Comparison of ENCODE assay signal across 7 cellular contexts in the genomic region with DNA sequence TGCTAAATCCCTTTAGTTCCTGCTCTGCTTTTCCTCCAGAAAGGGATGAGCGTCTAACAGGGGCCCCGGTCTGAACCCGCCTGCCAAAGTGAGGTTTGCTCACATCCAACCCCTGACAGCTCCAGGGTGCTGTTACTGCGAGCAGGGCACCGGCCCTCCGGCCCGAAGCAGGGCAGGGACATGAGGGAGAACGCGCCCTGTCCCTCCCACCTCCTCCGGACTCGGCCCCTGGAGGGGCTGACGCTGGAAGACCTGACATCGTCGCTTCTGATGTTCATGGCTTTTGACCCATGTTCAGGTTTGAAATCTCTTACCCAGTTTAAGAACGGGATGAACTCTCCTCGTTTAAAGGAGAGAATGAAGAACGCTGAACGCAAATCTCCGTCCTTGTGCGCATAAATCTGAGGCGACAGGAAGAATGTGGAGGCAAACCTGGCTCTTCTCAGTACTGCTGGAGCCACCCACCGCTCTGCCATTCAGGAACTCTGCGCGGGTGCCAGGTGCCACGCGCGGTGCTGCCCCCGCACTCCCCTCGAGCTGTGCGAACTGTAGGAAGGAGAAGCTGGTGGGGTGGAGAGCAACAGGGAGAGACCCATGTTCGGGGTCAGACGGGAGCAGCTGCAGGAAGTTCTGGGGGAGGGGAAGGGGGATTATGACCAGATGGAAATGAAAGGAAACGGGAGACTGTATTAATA. TPM values are rescaled to one million over a fixed set of nuclear protein-coding genes. Genes with fewer than 3 reads are reported as not detected.
DNase-seq lines count a peak whose midpoint lies in the region; ATAC-seq, FAIRE-seq and TF ChIP-seq lines count a peak whose summit lies in the region.

No MANE protein-coding gene starts in this region.

- H3K9me3 Mint-ChIP-seq in GM23338 = no peaks in the 10 kb centered on the region

- H3K4me3 Mint-ChIP-seq in GM23338 = peak overlapping the region; percentile 99

- peaks cover 33% of the 10 kb centered on the region for H3K4me1 Mint-ChIP-seq in GM23338

- H3K9me3 ChIP-seq in mammary epithelial cell (replicated peaks; ENCODE audit: insufficient read depth, low read length) (no peaks in the 10 kb centered on the region), HepG2 (ENCODE audit: low read length) (no peaks in the 10 kb centered on the region)

- no peaks in the 10 kb centered on the region for H3K9me2 ChIP-seq in GM23338 (ENCODE audit: insufficient read depth)

- peak overlapping the region; percentile 35; the same call in 1 of the 2 replicates for H3K27ac ChIP-seq in GM23338 (ENCODE audit: low read depth)
- H3K27ac ChIP-seq in mammary epithelial cell (ENCODE audit: insufficient read depth, low read depth, low read length) = peak overlapping the region; percentile 71
- peak overlapping the region; percentile 85 for H3K27ac ChIP-seq in HepG2 (ENCODE audit: extremely low read length, insufficient read depth, low read length)
- peak overlapping the region; percentile 98 for H3K27ac ChIP-seq in substantia nigra (ENCODE audit: low read depth, low read length, poor library complexity, severe bottlenecking)

- ATAC-seq in GM23338 = peak; percentile 34
- ATAC-seq in HepG2 = peak; percentile 27
- ATAC-seq in GM18519 (IDR thresholded peaks at IDR 0.05; ENCODE audit: low FRiP score, unreplicated experiment) = no peak

- no peak for TF ChIP-seq POLR2A in HepG2 (IDR thresholded peaks at IDR 0.05; ENCODE audit: insufficient read depth in 1 of 2, low read depth in 2 of 2, low read length in 2 of 2)

- TF ChIP-seq CTCF in GM23338 (conservative IDR thresholded peaks at IDR 0.05; ENCODE audit: low read depth in 2 of 2) (no peak), mammary epithelial cell (conservative IDR thresholded peaks at IDR 0.05 in 1 of 2, IDR thresholded peaks at IDR 0.05 in 1 of 2; ENCODE audit: extremely low read depth in 1 of 2, insufficient read depth in 1 of 2, low read depth in 1 of 2, low read length in 2 of 2) (no peak), HepG2 (CRISPR knock-in tag; IDR thresholded peaks at IDR 0.05) (no peak; the same call in 1 of the 2 replicates)

- H3K36me3 Mint-ChIP-seq in GM23338 (ENCODE audit: low read depth) = peaks cover 70% of the 10 kb centered on the region

- H3K4me1 ChIP-seq in GM23338 (ENCODE audit: insufficient read depth) (peaks cover 24% of the 10 kb centered on the region), mammary epithelial cell (ENCODE audit: insufficient read depth, low read length) (peaks cover 28% of the 10 kb centered on the region), HepG2 (ENCODE audit: insufficient read depth, low read length) (peaks cover 56% of the 10 kb centered on the region)

- peak overlapping the region; percentile 97 for H3K27ac Mint-ChIP-seq in GM23338

- peaks cover 45% of the 10 kb centered on the region for H3F3A ChIP-seq in GM23338 (replicated peaks; ENCODE audit: low read depth)

- WGBS in mammary epithelial cell (ENCODE audit: low coverage, missing lambda C conversion rate) = 1% methylated on average over 32 of the region's 33 CpGs
- 21% methylated on average over 22 of the region's 33 CpGs for WGBS in HepG2 (ENCODE audit: low lambda C conversion rate)

- H3K4me2 ChIP-seq in GM23338 (peak overlapping the region; percentile 100), mammary epithelial cell (ENCODE audit: insufficient read depth, low read depth, low read length) (peak overlapping the region; percentile 97), HepG2 (ENCODE audit: low read depth, low read length) (peak overlapping the region; percentile 89)

- H3K4me3 ChIP-seq in GM08714 (ENCODE audit: low read length) (peak overlapping the region; percentile 68; the same call in 1 of the 2 replicates), GM23338 (peak overlapping the region; percentile 65), mammary epithelial cell (replicated peaks in 1 of 3; ENCODE audit: insufficient read depth in 1 of 3, low read depth in 2 of 3, low read length in 3 of 3) (peak overlapping the region; percentile 56 to 64 (median 56)), HepG2 (replicated peaks in 1 of 3; ENCODE audit: insufficient read depth in 1 of 3, low read depth in 2 of 3, low read length in 3 of 3) (peak overlapping the region; percentile 74 to 83 (median 77))

- in situ Hi-C loops in mammary epithelial cell (cut with MboI; ENCODE audit: low sequenced_read_pairs in 2 of 2) (no loop called here), HepG2 (cut with HindIII; ENCODE audit: extremely low pct_ligation_motif_present, low pct_unique_long_range_greater_than_20kb) (no loop called here)

- intact Hi-C loops in mammary epithelial cell (cut with micrococcal nuclease) = loop anchor here (1.0 kb wide), 1 partner anchor 17 kb away; the partner anchor contains the start of gene TUT1
- intact Hi-C loops in HepG2 (cut with micrococcal nuclease; ENCODE audit: unreplicated experiment) = no loop called here

- no peak for TF ChIP-seq RAD21 in HepG2 (CRISPR knock-in tag; IDR thresholded peaks at IDR 0.05)

- dilution Hi-C loops in mammary epithelial cell (cut with HindIII; ENCODE audit: low sequenced_read_pairs) = no loop called here

- peak; percentile 18 for FAIRE-seq in HepG2 (lab: Jason Lieb, UNC)

- H4K20me1 ChIP-seq in GM23338 (replicated peaks; ENCODE audit: insufficient read depth) = peaks cover 34% of the 10 kb centered on the region
- H4K20me1 ChIP-seq in mammary epithelial cell (ENCODE audit: insufficient read depth, low read length) = peaks cover 2% of the 10 kb centered on the region
- peaks cover 8% of the 10 kb centered on the region; the same call in 1 of the 2 replicates for H4K20me1 ChIP-seq in HepG2 (ENCODE audit: insufficient read depth, low read length)

- peaks cover 16% of the 10 kb centered on the region for H3K27me3 Mint-ChIP-seq in GM23338 (ENCODE audit: insufficient read depth, low read depth, poor library complexity)

- peak; percentile 50 for DNase-seq in GM23338 (ENCODE audit: low spot score)
- DNase-seq in NCI-H146 (lab: John Stamatoyannopoulos, UW) = peak; percentile 64
- DNase-seq in mammary epithelial cell = no peak
- DNase-seq in HepG2 (ENCODE audit: low spot score) = no peak
- DNase-seq in substantia nigra (lab: John Stamatoyannopoulos, UW) = peak in 14 of 49 donors; percentile 26 to 68 (median 58)

- peak overlapping the region; percentile 79 for H3K9ac ChIP-seq in mammary epithelial cell (ENCODE audit: insufficient read depth, low read length)
- peak overlapping the region; percentile 98 for H3K9ac ChIP-seq in HepG2 (ENCODE audit: insufficient read depth, low read depth, low read length)

- TF ChIP-seq EP300 in HepG2 (IDR thresholded peaks at IDR 0.05; ENCODE audit: low read depth in 2 of 2, low read length in 2 of 2) (no peak), HepG2 (CRISPR knock-in tag; IDR thresholded peaks at IDR 0.05; ENCODE audit: borderline replicate concordance) (no peak)

- H3K27me3 ChIP-seq in GM23338 (ENCODE audit: insufficient read depth) (no peaks in the 10 kb centered on the region), mammary epithelial cell (ENCODE audit: insufficient read depth, low read length) (no peaks in the 10 kb centered on the region), HepG2 (ENCODE audit: control insufficient read depth in 1 of 2, insufficient read depth in 2 of 2, low read length in 2 of 2) (no peaks in the 10 kb centered on the region; a peak in 1 of 5 replicates)

- H3K79me2 ChIP-seq in GM23338 (replicated peaks; ENCODE audit: insufficient read depth) (peaks cover 41% of the 10 kb centered on the region), mammary epithelial cell (ENCODE audit: insufficient read depth, low read length) (peaks cover 57% of the 10 kb centered on the region), HepG2 (ENCODE audit: insufficient read depth, low read length) (peaks cover 60% of the 10 kb centered on the region)

- TSS peak; percentile 68 for BruUV-seq in mammary epithelial cell (replicated peaks; lab: Mats Ljungman, UMichigan)
- BruUV-seq in HepG2 (replicated peaks; lab: Mats Ljungman, UMichigan) = TSS peak; percentile 84

- peaks cover 32% of the 10 kb centered on the region for H3K36me3 ChIP-seq in GM23338 (ENCODE audit: insufficient read depth)
- peaks cover 30% of the 10 kb centered on the region for H3K36me3 ChIP-seq in mammary epithelial cell (ENCODE audit: insufficient read depth, low read length)
- peaks cover 17 to 58% of the 10 kb centered on the region in 2 experiments for H3K36me3 ChIP-seq in HepG2 (replicated peaks in 1 of 2; ENCODE audit: control insufficient read depth in 1 of 2, insufficient read depth in 2 of 2, low read length in 2 of 2)

- POLR2A ChIA-PET in HepG2 (lab: Yijun Ruan, JAX) = interaction anchor here (0.6 to 5.0 kb wide), 47 partner anchors 8 to 267 kb away, joined by 3 to 160 read pairs (median 6); partner anchors contain the start of genes AHNAK, B3GAT3, C11orf98 and CSKMT

- peak overlapping the region; percentile 23 for H2AFZ ChIP-seq in GM23338
- H2AFZ ChIP-seq in mammary epithelial cell (ENCODE audit: low read depth, low read length) = peak overlapping the region; percentile 87
- no peak overlapping the region for H2AFZ ChIP-seq in HepG2 (ENCODE audit: low read length)

- CTCF ChIA-PET in mammary epithelial cell (lab: Charles Lee; ENCODE audit: low non-redundant PET) = interaction anchor here (0.7 to 1.5 kb wide), 4 partner anchors 13 to 319 kb away, joined by 3 to 5 read pairs (median 4); no protein-coding TSS in a partner anchor
- CTCF ChIA-PET in HepG2 (lab: Yijun Ruan, JAX; ENCODE audit: low intra/inter-chr PET ratio, low total read pairs) = no interaction called here

RNA-seq across cellular contexts. Expression of gene EEF1G, which starts 0.8 kb away (rescaled TPM):
- 1,200 and 1,316 TPM in 2 replicates for total RNA-seq in GM23338 (2014; rRNA removed; shearing (Covaris generic))
- polyA plus RNA-seq in GM23338 (2016; fragmentation: Nextera tagmentation; extraction: Ambion mirVana) = 696 and 736 TPM in 2 replicates
- total RNA-seq in mammary epithelial cell = 1,000 to 10,000 TPM; 1,183 to 1,218 TPM
- 1,634 TPM for polyA plus RNA-seq in mammary epithelial cell
- 1,987 TPM for polyA minus RNA-seq in mammary epithelial cell
- total RNA-seq in HepG2 (2016; rRNA removed; fragmentation: Illumina TruSeq; extraction: Trizol) = 1,787 and 2,092 TPM in 2 replicates
- 2,019 and 2,497 TPM in 2 replicates for total RNA-seq in HepG2 (2016; cell fraction: cytosol; rRNA removed; fragmentation: Illumina TruSeq; extraction: Trizol; ENCODE audit: low read depth)
- 1,856 and 2,038 TPM in 2 replicates for total RNA-seq in HepG2 (2016; cell fraction: insoluble cytoplasmic fraction; rRNA removed; fragmentation: Illumina TruSeq; extraction: Trizol)
- total RNA-seq in HepG2 (2016; cell fraction: membrane; rRNA removed; fragmentation: Illumina TruSeq; extraction: Trizol) = 4,333 and 4,899 TPM in 2 replicates
- total RNA-seq in HepG2 (2016; cell fraction: nucleus; rRNA removed; fragmentation: Illumina TruSeq; extraction: Trizol) = 776 and 846 TPM in 2 replicates
- 1,819 and 2,144 TPM in 2 replicates for polyA plus RNA-seq in HepG2 (2011; rRNA removed)
- polyA plus RNA-seq in HepG2 (2011; cell fraction: cytosol; rRNA removed) = 2,392 and 2,528 TPM in 2 replicates
- polyA plus RNA-seq in HepG2 (2011; cell fraction: nucleus; rRNA removed) = 525 and 588 TPM in 2 replicates
- 1,720 and 1,805 TPM in 2 replicates for polyA plus RNA-seq in HepG2 (2012)
- 2,631 and 2,980 TPM in 2 replicates for polyA plus RNA-seq in HepG2 (2016; cell fraction: cytosol; fragmentation: Illumina TruSeq; extraction: Trizol; ENCODE audit: low read depth)
- polyA plus RNA-seq in HepG2 (2016; cell fraction: insoluble cytoplasmic fraction; fragmentation: Illumina TruSeq; extraction: Trizol; ENCODE audit: low read depth) = 2,163 and 2,164 TPM in 2 replicates
- 4,391 and 4,816 TPM in 2 replicates for polyA plus RNA-seq in HepG2 (2016; cell fraction: membrane; fragmentation: Illumina TruSeq; extraction: Trizol; ENCODE audit: low read depth)
- 1,221 and 1,290 TPM in 2 replicates for polyA plus RNA-seq in HepG2 (2016; cell fraction: nucleus; fragmentation: Illumina TruSeq; extraction: Trizol; ENCODE audit: insufficient read depth, low read depth)
- polyA minus RNA-seq in HepG2 (2011; rRNA and poly(A)+ RNA removed; ENCODE audit: low replicate concordance) = 1,467 and 2,851 TPM in 2 replicates
- 835 and 903 TPM in 2 replicates for polyA minus RNA-seq in HepG2 (2011; cell fraction: cytosol; rRNA and poly(A)+ RNA removed)
- 177 and 251 TPM in 2 replicates for polyA minus RNA-seq in HepG2 (2011; cell fraction: nucleus; rRNA and poly(A)+ RNA removed)

RNA-seq across cellular contexts. Expression of gene TUT1, which starts 16.8 kb away (rescaled TPM):
- 15.2 and 22.2 TPM in 2 replicates for total RNA-seq in GM23338 (2014; rRNA removed; shearing (Covaris generic))
- polyA plus RNA-seq in GM23338 (2016; fragmentation: Nextera tagmentation; extraction: Ambion mirVana) (12.8 and 14.0 TPM in 2 replicates), mammary epithelial cell (12.2 TPM), HepG2 (2011; rRNA removed) (14.3 and 17.5 TPM in 2 replicates)
- total RNA-seq in mammary epithelial cell (10 to 100 TPM in 1 of 2 donors, 1 to 10 TPM in 1; 7.8 to 18.5 TPM), HepG2 (2016; rRNA removed; fragmentation: Illumina TruSeq; extraction: Trizol) (8.5 and 9.7 TPM in 2 replicates)
- polyA minus RNA-seq in mammary epithelial cell = 11.7 TPM
- 2.2 and 4.6 TPM in 2 replicates for total RNA-seq in HepG2 (2016; cell fraction: cytosol; rRNA removed; fragmentation: Illumina TruSeq; extraction: Trizol; ENCODE audit: low read depth)
- total RNA-seq in HepG2 (2016; cell fraction: insoluble cytoplasmic fraction; rRNA removed; fragmentation: Illumina TruSeq; extraction: Trizol) = 6.9 and 10.1 TPM in 2 replicates
- 3.7 and 6.0 TPM in 2 replicates for total RNA-seq in HepG2 (2016; cell fraction: membrane; rRNA removed; fragmentation: Illumina TruSeq; extraction: Trizol)
- 8.1 and 9.3 TPM in 2 replicates for total RNA-seq in HepG2 (2016; cell fraction: nucleus; rRNA removed; fragmentation: Illumina TruSeq; extraction: Trizol)
- polyA plus RNA-seq in HepG2 (2011; cell fraction: cytosol; rRNA removed) = 6.3 and 8.4 TPM in 2 replicates
- 43.5 and 52.1 TPM in 2 replicates for polyA plus RNA-seq in HepG2 (2011; cell fraction: nucleus; rRNA removed)
- polyA plus RNA-seq in HepG2 (2012) = 13.1 and 14.1 TPM in 2 replicates
- 2.4 and 2.7 TPM in 2 replicates for polyA plus RNA-seq in HepG2 (2016; cell fraction: cytosol; fragmentation: Illumina TruSeq; extraction: Trizol; ENCODE audit: low read depth)
- 7.0 and 9.3 TPM in 2 replicates for polyA plus RNA-seq in HepG2 (2016; cell fraction: insoluble cytoplasmic fraction; fragmentation: Illumina TruSeq; extraction: Trizol; ENCODE audit: low read depth)
- polyA plus RNA-seq in HepG2 (2016; cell fraction: membrane; fragmentation: Illumina TruSeq; extraction: Trizol; ENCODE audit: low read depth) = 3.7 and 4.0 TPM in 2 replicates
- 25.7 TPM in 2 replicates for polyA plus RNA-seq in HepG2 (2016; cell fraction: nucleus; fragmentation: Illumina TruSeq; extraction: Trizol; ENCODE audit: insufficient read depth, low read depth)
- polyA minus RNA-seq in HepG2 (2011; rRNA and poly(A)+ RNA removed; ENCODE audit: low replicate concordance) = 12.6 and 15.7 TPM in 2 replicates
- 4.7 and 8.8 TPM in 2 replicates for polyA minus RNA-seq in HepG2 (2011; cell fraction: cytosol; rRNA and poly(A)+ RNA removed)
- 3.9 and 9.4 TPM in 2 replicates for polyA minus RNA-seq in HepG2 (2011; cell fraction: nucleus; rRNA and poly(A)+ RNA removed)

RNA-seq across cellular contexts. Expression of gene MTA2, which starts 27.2 kb away (rescaled TPM):
- total RNA-seq in GM23338 (2014; rRNA removed; shearing (Covaris generic)) = 93.6 and 102 TPM in 2 replicates
- polyA plus RNA-seq in GM23338 (2016; fragmentation: Nextera tagmentation; extraction: Ambion mirVana) (22.1 and 22.9 TPM in 2 replicates), mammary epithelial cell (39.3 TPM), HepG2 (2011; rRNA removed) (14.0 and 16.8 TPM in 2 replicates)
- total RNA-seq in mammary epithelial cell (100 to 1,000 TPM; 157 to 169 TPM), HepG2 (2016; rRNA removed; fragmentation: Illumina TruSeq; extraction: Trizol) (58.1 and 70.0 TPM in 2 replicates)
- 227 TPM for polyA minus RNA-seq in mammary epithelial cell
- 7.1 and 9.5 TPM in 2 replicates for total RNA-seq in HepG2 (2016; cell fraction: cytosol; rRNA removed; fragmentation: Illumina TruSeq; extraction: Trizol; ENCODE audit: low read depth)
- 50.7 and 71.8 TPM in 2 replicates for total RNA-seq in HepG2 (2016; cell fraction: insoluble cytoplasmic fraction; rRNA removed; fragmentation: Illumina TruSeq; extraction: Trizol)
- total RNA-seq in HepG2 (2016; cell fraction: membrane; rRNA removed; fragmentation: Illumina TruSeq; extraction: Trizol) = 25.5 and 28.8 TPM in 2 replicates
- total RNA-seq in HepG2 (2016; cell fraction: nucleus; rRNA removed; fragmentation: Illumina TruSeq; extraction: Trizol) = 47.0 and 57.9 TPM in 2 replicates
- 9.2 and 10.6 TPM in 2 replicates for polyA plus RNA-seq in HepG2 (2011; cell fraction: cytosol; rRNA removed)
- polyA plus RNA-seq in HepG2 (2011; cell fraction: nucleus; rRNA removed) = 53.6 and 67.6 TPM in 2 replicates
- 30.7 and 30.9 TPM in 2 replicates for polyA plus RNA-seq in HepG2 (2012)
- 4.0 and 4.5 TPM in 2 replicates for polyA plus RNA-seq in HepG2 (2016; cell fraction: cytosol; fragmentation: Illumina TruSeq; extraction: Trizol; ENCODE audit: low read depth)
- polyA plus RNA-seq in HepG2 (2016; cell fraction: insoluble cytoplasmic fraction; fragmentation: Illumina TruSeq; extraction: Trizol; ENCODE audit: low read depth) = 47.2 and 53.8 TPM in 2 replicates
- 12.6 and 14.0 TPM in 2 replicates for polyA plus RNA-seq in HepG2 (2016; cell fraction: membrane; fragmentation: Illumina TruSeq; extraction: Trizol; ENCODE audit: low read depth)
- 121 and 126 TPM in 2 replicates for polyA plus RNA-seq in HepG2 (2016; cell fraction: nucleus; fragmentation: Illumina TruSeq; extraction: Trizol; ENCODE audit: insufficient read depth, low read depth)
- polyA minus RNA-seq in HepG2 (2011; rRNA and poly(A)+ RNA removed; ENCODE audit: low replicate concordance) = 21.5 and 102 TPM in 2 replicates
- 11.9 and 14.7 TPM in 2 replicates for polyA minus RNA-seq in HepG2 (2011; cell fraction: cytosol; rRNA and poly(A)+ RNA removed)
- 37.2 and 50.7 TPM in 2 replicates for polyA minus RNA-seq in HepG2 (2011; cell fraction: nucleus; rRNA and poly(A)+ RNA removed)

RNA-seq across cellular contexts. Expression of gene AHNAK, which starts 27.9 kb away (rescaled TPM):
- 1.7 and 2.1 TPM in 2 replicates for total RNA-seq in GM23338 (2014; rRNA removed; shearing (Covaris generic))
- 0.91 and 1.1 TPM in 2 replicates for polyA plus RNA-seq in GM23338 (2016; fragmentation: Nextera tagmentation; extraction: Ambion mirVana)
- total RNA-seq in mammary epithelial cell = 100 to 1,000 TPM; 494 to 702 TPM
- 130 TPM for polyA plus RNA-seq in mammary epithelial cell
- polyA minus RNA-seq in mammary epithelial cell = 1,418 TPM
- total RNA-seq in HepG2 (2016; rRNA removed; fragmentation: Illumina TruSeq; extraction: Trizol) = 25.0 and 40.6 TPM in 2 replicates
- 2.9 and 3.7 TPM in 2 replicates for total RNA-seq in HepG2 (2016; cell fraction: cytosol; rRNA removed; fragmentation: Illumina TruSeq; extraction: Trizol; ENCODE audit: low read depth)
- total RNA-seq in HepG2 (2016; cell fraction: insoluble cytoplasmic fraction; rRNA removed; fragmentation: Illumina TruSeq; extraction: Trizol) = 23.2 and 34.7 TPM in 2 replicates
- total RNA-seq in HepG2 (2016; cell fraction: membrane; rRNA removed; fragmentation: Illumina TruSeq; extraction: Trizol) = 6.6 and 7.4 TPM in 2 replicates
- total RNA-seq in HepG2 (2016; cell fraction: nucleus; rRNA removed; fragmentation: Illumina TruSeq; extraction: Trizol) = 76.4 and 80.4 TPM in 2 replicates
- polyA plus RNA-seq in HepG2 (2011; rRNA removed) = 22.8 and 23.4 TPM in 2 replicates
- 14.7 and 20.1 TPM in 2 replicates for polyA plus RNA-seq in HepG2 (2011; cell fraction: cytosol; rRNA removed)
- 57.1 and 57.5 TPM in 2 replicates for polyA plus RNA-seq in HepG2 (2011; cell fraction: nucleus; rRNA removed)
- polyA plus RNA-seq in HepG2 (2012) = 55.5 and 61.9 TPM in 2 replicates
- polyA plus RNA-seq in HepG2 (2016; cell fraction: cytosol; fragmentation: Illumina TruSeq; extraction: Trizol; ENCODE audit: low read depth) = 0.98 and 1.1 TPM in 2 replicates
- polyA plus RNA-seq in HepG2 (2016; cell fraction: insoluble cytoplasmic fraction; fragmentation: Illumina TruSeq; extraction: Trizol; ENCODE audit: low read depth) = 11.6 and 12.9 TPM in 2 replicates
- 2.0 and 2.1 TPM in 2 replicates for polyA plus RNA-seq in HepG2 (2016; cell fraction: membrane; fragmentation: Illumina TruSeq; extraction: Trizol; ENCODE audit: low read depth)
- 33.5 and 38.4 TPM in 2 replicates for polyA plus RNA-seq in HepG2 (2016; cell fraction: nucleus; fragmentation: Illumina TruSeq; extraction: Trizol; ENCODE audit: insufficient read depth, low read depth)
- polyA minus RNA-seq in HepG2 (2011; rRNA and poly(A)+ RNA removed; ENCODE audit: low replicate concordance) = 99.6 and 234 TPM in 2 replicates
- polyA minus RNA-seq in HepG2 (2011; cell fraction: cytosol; rRNA and poly(A)+ RNA removed) = 122 and 157 TPM in 2 replicates
- 192 and 213 TPM in 2 replicates for polyA minus RNA-seq in HepG2 (2011; cell fraction: nucleus; rRNA and poly(A)+ RNA removed)

RNA-seq across cellular contexts. Expression of gene EML3, which starts 38.1 kb away (rescaled TPM):
- total RNA-seq in GM23338 (2014; rRNA removed; shearing (Covaris generic)) = 17.1 and 19.3 TPM in 2 replicates
- polyA plus RNA-seq in GM23338 (2016; fragmentation: Nextera tagmentation; extraction: Ambion mirVana) (15.4 and 15.5 TPM in 2 replicates), mammary epithelial cell (20.7 TPM), HepG2 (2011; rRNA removed) (12.3 and 16.6 TPM in 2 replicates)
- total RNA-seq in mammary epithelial cell (10 to 100 TPM; 21.0 to 46.6 TPM), HepG2 (2016; rRNA removed; fragmentation: Illumina TruSeq; extraction: Trizol) (4.6 and 10.6 TPM in 2 replicates)
- polyA minus RNA-seq in mammary epithelial cell = 25.2 TPM
- 5.0 and 5.5 TPM in 2 replicates for total RNA-seq in HepG2 (2016; cell fraction: cytosol; rRNA removed; fragmentation: Illumina TruSeq; extraction: Trizol; ENCODE audit: low read depth)
- 4.2 and 9.0 TPM in 2 replicates for total RNA-seq in HepG2 (2016; cell fraction: insoluble cytoplasmic fraction; rRNA removed; fragmentation: Illumina TruSeq; extraction: Trizol)
- total RNA-seq in HepG2 (2016; cell fraction: membrane; rRNA removed; fragmentation: Illumina TruSeq; extraction: Trizol) = 4.8 and 7.0 TPM in 2 replicates
- total RNA-seq in HepG2 (2016; cell fraction: nucleus; rRNA removed; fragmentation: Illumina TruSeq; extraction: Trizol) = 9.2 and 9.5 TPM in 2 replicates
- polyA plus RNA-seq in HepG2 (2011; cell fraction: cytosol; rRNA removed) = 7.8 and 7.9 TPM in 2 replicates
- polyA plus RNA-seq in HepG2 (2011; cell fraction: nucleus; rRNA removed) = 105 and 119 TPM in 2 replicates
- 14.9 and 16.7 TPM in 2 replicates for polyA plus RNA-seq in HepG2 (2012)
- 1.3 and 2.0 TPM in 2 replicates for polyA plus RNA-seq in HepG2 (2016; cell fraction: cytosol; fragmentation: Illumina TruSeq; extraction: Trizol; ENCODE audit: low read depth)
- polyA plus RNA-seq in HepG2 (2016; cell fraction: insoluble cytoplasmic fraction; fragmentation: Illumina TruSeq; extraction: Trizol; ENCODE audit: low read depth) = 6.5 and 7.1 TPM in 2 replicates
- 2.2 and 2.5 TPM in 2 replicates for polyA plus RNA-seq in HepG2 (2016; cell fraction: membrane; fragmentation: Illumina TruSeq; extraction: Trizol; ENCODE audit: low read depth)
- 33.3 and 38.2 TPM in 2 replicates for polyA plus RNA-seq in HepG2 (2016; cell fraction: nucleus; fragmentation: Illumina TruSeq; extraction: Trizol; ENCODE audit: insufficient read depth, low read depth)
- polyA minus RNA-seq in HepG2 (2011; rRNA and poly(A)+ RNA removed; ENCODE audit: low replicate concordance) = 14.6 and 43.9 TPM in 2 replicates
- 3.8 and 6.3 TPM in 2 replicates for polyA minus RNA-seq in HepG2 (2011; cell fraction: cytosol; rRNA and poly(A)+ RNA removed)
- 11.2 and 14.0 TPM in 2 replicates for polyA minus RNA-seq in HepG2 (2011; cell fraction: nucleus; rRNA and poly(A)+ RNA removed)

Comparison
In these comparisons a context has a peak if more than half of its experiments do, and no peak if none do; other contexts are left out.
1. DNase-seq: peak in GM23338 (single experiment) and NCI-H146 (single experiment); none in mammary epithelial cell (single experiment) and HepG2 (single experiment).
2. H3K27ac ChIP-seq: peak in every context shown above with its lines; median percentile 98 in substantia nigra; 85 in HepG2; 71 in mammary epithelial cell; 35 in GM23338.
3. Peak in every context shown above with its lines, with median percentiles within 50 percentile points of each other: H3K4me3 ChIP-seq and H3K4me2 ChIP-seq.